In genomic region chr1:100230760-100231159, GRCh38 we compare ENCODE assay signal across 24 cellular contexts. TPM values are rescaled to one million over a fixed set of nuclear protein-coding genes. Genes with fewer than 3 reads are reported as not detected.
"Had no signal": no experiment of that assay in that cellular context is flagged by ENCODE, and none has a peak within 500 bp of the region (broad histone marks: within the 10 kb centered on the region; RNA-seq: fewer than 3 reads in every experiment).

No MANE protein-coding gene starts in this region.

- H3K4me3 ChIP-seq: esophagus squamous epithelium, gastroesophageal sphincter, mucosa of descending colon, neural progenitor cell, ovary, testis, tibial nerve, upper lobe of right lung, vagina had no signal

- DNase-seq: effector memory CD8-positive, alpha-beta T cell; esophagus squamous epithelium; foreskin fibroblast; glutamatergic neuron; islet precursor cell; mammary epithelial cell; mucosa of descending colon; naive thymus-derived CD8-positive, alpha-beta T cell; nucleus accumbens; ovary; right cardiac atrium; small intestine; stimulated activated CD4-positive, alpha-beta T cell treated with anti-CD3 and anti-CD28 coated beads, Interleukin-12 subunit alpha, Interleukin-12 subunit beta, amount 100 ng/mL, for 4 hours; stimulated activated CD4-positive, alpha-beta T cell treated with anti-CD3 and anti-CD28 coated beads, Interleukin-2, amount 100 ng/mL, for 48 hours; testis; upper lobe of right lung had no signal

- FAIRE-seq: small intestine had no signal

- H3K4me1 ChIP-seq: gastroesophageal sphincter, neural progenitor cell, testis, tibial nerve, upper lobe of right lung, vagina had no signal

- H3K27ac ChIP-seq: esophagus squamous epithelium, gastroesophageal sphincter, neural progenitor cell, ovary, testis, tibial nerve, upper lobe of right lung, vagina had no signal

- H3K4me3 Mint-ChIP-seq: dendritic cell treated with granulocyte-macrophage colony-stimulating factor and Interleukin-4, amounts not matched to agents 40 ng/mL and 50 ng/mL, for 4 days; effector memory CD8-positive, alpha-beta T cell; naive thymus-derived CD8-positive, alpha-beta T cell; neural progenitor cell; stimulated activated naive CD8-positive, alpha-beta T cell treated with anti-CD3 and anti-CD28 coated beads, Interleukin-15, Interleukin-2, amounts not matched to agents 100 ng/mL and 50 ng/mL, for 24 hours had no signal

- H3K27ac Mint-ChIP-seq: dendritic cell treated with granulocyte-macrophage colony-stimulating factor and Interleukin-4, amounts not matched to agents 40 ng/mL and 50 ng/mL, for 4 days; neural progenitor cell; stimulated activated naive CD8-positive, alpha-beta T cell treated with anti-CD3 and anti-CD28 coated beads, Interleukin-15, Interleukin-2, amounts not matched to agents 100 ng/mL and 50 ng/mL, for 24 hours had no signal

- H3K27me3 Mint-ChIP-seq: dendritic cell treated with granulocyte-macrophage colony-stimulating factor and Interleukin-4, amounts not matched to agents 40 ng/mL and 50 ng/mL, for 4 days; effector memory CD8-positive, alpha-beta T cell; naive thymus-derived CD8-positive, alpha-beta T cell; stimulated activated naive CD8-positive, alpha-beta T cell treated with anti-CD3 and anti-CD28 coated beads, Interleukin-15, Interleukin-2, amounts not matched to agents 100 ng/mL and 50 ng/mL, for 24 hours had no signal

- H3K9me3 Mint-ChIP-seq: dendritic cell treated with granulocyte-macrophage colony-stimulating factor and Interleukin-4, amounts not matched to agents 40 ng/mL and 50 ng/mL, for 4 days; effector memory CD8-positive, alpha-beta T cell; naive thymus-derived CD8-positive, alpha-beta T cell; neural progenitor cell; stimulated activated naive CD8-positive, alpha-beta T cell treated with anti-CD3 and anti-CD28 coated beads, Interleukin-15, Interleukin-2, amounts not matched to agents 100 ng/mL and 50 ng/mL, for 24 hours had no signal

- H3K36me3 ChIP-seq: ovary had no signal

- H3K4me1 Mint-ChIP-seq: neural progenitor cell had no signal

- H3K27me3 ChIP-seq: esophagus squamous epithelium, gastroesophageal sphincter, neural progenitor cell, ovary, testis, tibial nerve, upper lobe of right lung, vagina had no signal

- ATAC-seq: effector memory CD8-positive, alpha-beta T cell; gastroesophageal sphincter; left lobe of liver; mucosa of descending colon; naive thymus-derived CD8-positive, alpha-beta T cell; right cardiac atrium; upper lobe of right lung had no signal

- H3K9me3 ChIP-seq: esophagus squamous epithelium, gastroesophageal sphincter, mucosa of descending colon, ovary, testis, tibial nerve, upper lobe of right lung, vagina had no signal

RNA-seq across cellular contexts. Expression of gene LRRC39, which starts 52.7 kb away (rescaled TPM):
- total RNA-seq: epithelial cell of proximal tubule had no signal
